Comparison of ENCODE assay signal across 24 cellular contexts in the genomic region with DNA sequence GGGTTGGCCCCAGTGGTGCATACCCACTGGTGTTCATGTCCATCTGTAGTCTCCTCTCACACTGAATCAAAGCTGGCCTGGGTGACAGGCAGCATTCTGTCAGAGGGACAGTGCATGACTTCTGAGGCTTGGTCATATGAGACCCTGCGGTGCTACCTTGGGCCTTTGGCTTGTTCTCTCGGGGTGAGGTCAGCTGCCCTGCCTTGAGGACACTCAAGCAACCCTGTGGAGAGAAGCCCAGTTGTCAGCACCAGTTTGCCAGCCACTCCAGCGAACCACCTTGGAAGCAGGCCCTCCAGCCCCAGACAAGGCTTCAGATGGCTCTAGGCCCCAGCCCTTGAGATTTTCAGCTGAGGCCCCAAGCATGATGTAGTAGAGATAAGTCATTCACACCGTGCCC.
"Had no signal": no experiment of that assay in that cellular context is flagged by ENCODE, and none has a peak within 500 bp of the region (broad histone marks: within the 10 kb centered on the region; RNA-seq: fewer than 3 reads in every experiment).

No MANE protein-coding gene starts in this region.

- H3K4me3 ChIP-seq: esophagus squamous epithelium, hepatocyte, tibial nerve, uterus had no signal

- H3K27me3 Mint-ChIP-seq: activated naive CD8-positive, alpha-beta T cell; stimulated activated memory B cell treated with anti-CD40 and anti-IgM and Interleukin-4, amounts not matched to agents 10 μg/mL and 1 μg/mL and 100 μg/mL, for 72 hours; stimulated activated naive CD8-positive, alpha-beta T cell treated with anti-CD3 and anti-CD28 coated beads, Interleukin-15, amount 100 ng/mL, for 72 hours had no signal

- H3K4me1 Mint-ChIP-seq: nephron; stimulated activated memory B cell treated with anti-CD40 and anti-IgM and Interleukin-4, amounts not matched to agents 10 μg/mL and 1 μg/mL and 100 μg/mL, for 72 hours; stimulated activated naive CD8-positive, alpha-beta T cell treated with anti-CD3 and anti-CD28 coated beads, Interleukin-15, amount 100 ng/mL, for 72 hours had no signal

- H3K9me3 Mint-ChIP-seq: activated T-cell treated with anti-CD3 and anti-CD28 coated beads, Interleukin-2, amount 50 U/mL, for 72 hours; nephron; stimulated activated memory B cell treated with anti-CD40 and anti-IgM and Interleukin-4, amounts not matched to agents 10 μg/mL and 1 μg/mL and 100 μg/mL, for 72 hours had no signal

- H3K36me3 Mint-ChIP-seq: activated naive CD8-positive, alpha-beta T cell; stimulated activated memory B cell treated with anti-CD40 and anti-IgM and Interleukin-4, amounts not matched to agents 10 μg/mL and 1 μg/mL and 100 μg/mL, for 72 hours had no signal

- DNase-seq: activated CD4-positive, alpha-beta T cell treated with anti-CD3 and anti-CD28 coated beads for 4 hours; activated CD4-positive, alpha-beta T cell treated with anti-CD3 and anti-CD28 coated beads, Interleukin-2, amount 50 U/mL, for 4 hours; activated naive CD4-positive, alpha-beta T cell; activated T-cell treated with anti-CD3 and anti-CD28 coated beads for 4 hours; activated T-cell treated with anti-CD3 and anti-CD28 coated beads, Interleukin-2, amount 50 U/mL, for 72 hours; anterior cingulate cortex; dermis blood vessel endothelial cell; effector CD4-positive, alpha-beta T cell; esophagus squamous epithelium; foreskin melanocyte; left cardiac atrium; mesenchymal stem cell; posterior cingulate gyrus; small intestine; stimulated activated CD4-positive, alpha-beta T cell treated with anti-CD3 and anti-CD28 coated beads, Interleukin-4, amount 100 ng/mL, for 24 hours; stimulated activated naive CD8-positive, alpha-beta T cell treated with anti-CD3 and anti-CD28 coated beads, Interleukin-15, amount 100 ng/mL, for 72 hours; substantia nigra; uterus had no signal

- H3K4me1 ChIP-seq: tibial nerve, uterus had no signal

- H3K79me2 ChIP-seq: hepatocyte had no signal

- H3K27me3 ChIP-seq: esophagus squamous epithelium, hepatocyte, tibial nerve, uterus had no signal

- H3K27ac ChIP-seq: hepatocyte, tibial nerve, uterus, VCaP had no signal

- H2AFZ ChIP-seq: hepatocyte had no signal

- H3K27ac Mint-ChIP-seq: activated naive CD8-positive, alpha-beta T cell; activated T-cell treated with anti-CD3 and anti-CD28 coated beads, Interleukin-2, amount 50 U/mL, for 72 hours; nephron; stimulated activated memory B cell treated with anti-CD40 and anti-IgM and Interleukin-4, amounts not matched to agents 10 μg/mL and 1 μg/mL and 100 μg/mL, for 72 hours had no signal

- H3K9me3 ChIP-seq: esophagus squamous epithelium, tibial nerve, uterus had no signal

- H3K4me3 Mint-ChIP-seq: activated naive CD8-positive, alpha-beta T cell; activated T-cell treated with anti-CD3 and anti-CD28 coated beads, Interleukin-2, amount 50 U/mL, for 72 hours; nephron; stimulated activated memory B cell treated with anti-CD40 and anti-IgM and Interleukin-4, amounts not matched to agents 10 μg/mL and 1 μg/mL and 100 μg/mL, for 72 hours; stimulated activated naive CD8-positive, alpha-beta T cell treated with anti-CD3 and anti-CD28 coated beads, Interleukin-15, amount 100 ng/mL, for 72 hours had no signal

- H3K36me3 ChIP-seq: esophagus squamous epithelium, tibial nerve, uterus had no signal

- H3K4me2 ChIP-seq: hepatocyte had no signal
